ENCODE assay signal across 20 cellular contexts in genomic region chr1:232222614-232223013, GRCh38.
DNase-seq lines count a peak whose midpoint lies in the region; ATAC-seq, FAIRE-seq and TF ChIP-seq lines count a peak whose summit lies in the region.
"Had no signal": no experiment of that assay in that cellular context is flagged by ENCODE, and none has a peak within 500 bp of the region (broad histone marks: within the 10 kb centered on the region; RNA-seq: fewer than 3 reads in every experiment).

No MANE protein-coding gene starts in this region.

- no peak for FAIRE-seq in A549 (lab: Jason Lieb, UNC)
- FAIRE-seq: HTR-8/SVneo had no signal

- POLR2A ChIA-PET in A549 (lab: Yijun Ruan, JAX), result no interaction called here
- POLR2A ChIA-PET in PC-3 (lab: Charles Lee; ENCODE audit: unreplicated experiment), result no interaction called here

- ATAC-seq in A549, result no peak
- no peak for ATAC-seq in PC-3
- ATAC-seq in activated T-helper 17 cell treated with anti-CD3 and anti-CD28 coated beads, Interleukin-2, amount 50 U/mL, for 72 hours (replicated peaks), result peak; percentile 37
- ATAC-seq in GM18520 (IDR thresholded peaks at IDR 0.05; ENCODE audit: unreplicated experiment), result no peak
- ATAC-seq: GM23338 had no signal

- H3K36me3 Mint-ChIP-seq in activated T-helper 17 cell treated with anti-CD3 and anti-CD28 coated beads, Interleukin-2, amount 50 U/mL, for 72 hours (ENCODE audit: low read depth), result no peaks in the 10 kb centered on the region
- no peaks in the 10 kb centered on the region for H3K36me3 Mint-ChIP-seq in type B pancreatic cell

- H3K27ac ChIP-seq in A549 (peak overlapping the region; percentile 59 to 66; a peak in 4 of 6 replicates), PC-3 (ENCODE audit: low read length) (peak overlapping the region; percentile 86), esophagus squamous epithelium (peak overlapping the region in 3 of 4 donors; percentile 47 to 82 (median 80))
- H3K27ac ChIP-seq: C4-2B, KMS-11 had no signal

- CTCF ChIA-PET in A549 (lab: Yijun Ruan, JAX), result interaction anchor here (2.4 kb wide), 1 partner anchor 11 kb away, joined by 6 read pairs; no protein-coding TSS in a partner anchor
- CTCF ChIA-PET in PC-3 (lab: Charles Lee), result no interaction called here

- no peak overlapping the region for H3K4me3 ChIP-seq in A549
- no peak overlapping the region for H3K4me3 ChIP-seq in PC-3 (ENCODE audit: low read length)
- H3K4me3 ChIP-seq in esophagus squamous epithelium, result no peak overlapping the region
- H3K4me3 ChIP-seq: GM23338 had no signal

- no peak for TF ChIP-seq EP300 in A549 (IDR thresholded peaks at IDR 0.05)

- 98% methylated on average over 4 of the region's 4 CpGs for WGBS in A549 (ENCODE audit: missing lambda C conversion rate)
- WGBS in esophagus squamous epithelium, 2 donors, result 97 to 98% methylated on average over 4 of the region's 4 CpGs

- H3K27me3 ChIP-seq in PC-3 (ENCODE audit: low read length), result no peaks in the 10 kb centered on the region
- no peaks in the 10 kb centered on the region for H3K27me3 ChIP-seq in esophagus squamous epithelium

- peaks cover 6% of the 10 kb centered on the region for H3K4me1 Mint-ChIP-seq in activated T-helper 17 cell treated with anti-CD3 and anti-CD28 coated beads, Interleukin-2, amount 50 U/mL, for 72 hours
- peaks cover 30% of the 10 kb centered on the region for H3K4me1 Mint-ChIP-seq in type B pancreatic cell (ENCODE audit: unreplicated experiment)

- H3K27ac Mint-ChIP-seq in activated T-helper 17 cell treated with anti-CD3 and anti-CD28 coated beads, Interleukin-2, amount 50 U/mL, for 72 hours, result no peak overlapping the region
- H3K27ac Mint-ChIP-seq in type B pancreatic cell, result no peak overlapping the region
- H3K27ac Mint-ChIP-seq: GM23338 had no signal

- no peak overlapping the region for H3K4me3 Mint-ChIP-seq in activated T-helper 17 cell treated with anti-CD3 and anti-CD28 coated beads, Interleukin-2, amount 50 U/mL, for 72 hours
- no peak overlapping the region for H3K4me3 Mint-ChIP-seq in type B pancreatic cell
- H3K4me3 Mint-ChIP-seq: GM23338 had no signal

- no peak for TF ChIP-seq CTCF in A549 (IDR thresholded peaks at IDR 0.05)
- TF ChIP-seq CTCF in PC-3 (conservative IDR thresholded peaks at IDR 0.05; ENCODE audit: low read depth, low read length), result no peak
- no peak for TF ChIP-seq CTCF in esophagus squamous epithelium (IDR thresholded peaks at IDR 0.05)
- no peak for TF ChIP-seq CTCF in type B pancreatic cell (conservative IDR thresholded peaks at IDR 0.05)

- no peak for TF ChIP-seq POLR2A in A549 (IDR thresholded peaks at IDR 0.05; ENCODE audit: low read length)
- TF ChIP-seq POLR2A in esophagus squamous epithelium (IDR thresholded peaks at IDR 0.05), result no peak

- H3F3A ChIP-seq in PC-3 (ENCODE audit: low read length, unreplicated experiment), result peaks cover 11% of the 10 kb centered on the region

- H3K9me3 ChIP-seq in A549 (no peaks in the 10 kb centered on the region), PC-3 (ENCODE audit: low read length) (no peaks in the 10 kb centered on the region), esophagus squamous epithelium (no peaks in the 10 kb centered on the region)
- H3K9me3 ChIP-seq: SK-N-SH had no signal

- no peaks in the 10 kb centered on the region for H3K9me3 Mint-ChIP-seq in activated T-helper 17 cell treated with anti-CD3 and anti-CD28 coated beads, Interleukin-2, amount 50 U/mL, for 72 hours
- H3K9me3 Mint-ChIP-seq in type B pancreatic cell, result no peaks in the 10 kb centered on the region

- H3K27me3 Mint-ChIP-seq in activated T-helper 17 cell treated with anti-CD3 and anti-CD28 coated beads, Interleukin-2, amount 50 U/mL, for 72 hours, result no peaks in the 10 kb centered on the region
- peaks cover 4% of the 10 kb centered on the region for H3K27me3 Mint-ChIP-seq in type B pancreatic cell

- no peaks in the 10 kb centered on the region for H4K20me1 ChIP-seq in PC-3 (ENCODE audit: low read length)

- H3K36me3 ChIP-seq in PC-3 (ENCODE audit: low read depth, low read length) (no peaks in the 10 kb centered on the region), esophagus squamous epithelium (no peaks in the 10 kb centered on the region)

- DNase-seq in A549 (ENCODE audit: low read depth in 1 of 2, low spot score in 1 of 2) (no peak), PC-3 (no peak), esophagus squamous epithelium (lab: John Stamatoyannopoulos, UW) (no peak), GM03348 (ENCODE audit: low spot score) (no peak), type B pancreatic cell (ENCODE audit: extremely low spot score, unreplicated experiment) (no peak)
- DNase-seq in activated CD4-positive, alpha-beta T cell treated with anti-CD3 and anti-CD28 coated beads, Interleukin-2, amount 50 U/mL, for 48 hours, result no peak
- DNase-seq: 8988T, DMS53, MV-4-11, NCI-H1694, NCI-H524 treated with DMSO at 0.1 percent for 48 hours, NCI-H82, SIG-M5, SK-N-SH had no signal

- H2AFZ ChIP-seq in PC-3 (ENCODE audit: low read length), result no peak overlapping the region
- H2AFZ ChIP-seq: GM23338 had no signal

- H3K4me1 ChIP-seq in A549, result peaks cover 22% of the 10 kb centered on the region
- H3K4me1 ChIP-seq in PC-3 (ENCODE audit: insufficient read depth, low read length), result peaks cover 56% of the 10 kb centered on the region
- H3K4me1 ChIP-seq in esophagus squamous epithelium, result peaks cover 6 to 60% (median 10%) of the 10 kb centered on the region in 3 donors

- H3K4me2 ChIP-seq in A549 (no peak overlapping the region), PC-3 (ENCODE audit: low read length) (peak overlapping the region; percentile 28)
- H3K4me2 ChIP-seq: GM23338, KMS-11, SK-N-SH had no signal

- no peaks in the 10 kb centered on the region for H3K79me2 ChIP-seq in PC-3 (ENCODE audit: low read length)

- no peaks in the 10 kb centered on the region for H3K9me2 ChIP-seq in PC-3 (replicated peaks; ENCODE audit: low read length)
- H3K9me2 ChIP-seq: SK-N-SH had no signal

- BruUV-seq in PC-3 (replicated peaks; lab: Mats Ljungman, UMichigan), result no TSS peak

- TF ChIP-seq RAD21 in A549 (conservative IDR thresholded peaks at IDR 0.05 in 1 of 2, IDR thresholded peaks at IDR 0.05 in 1 of 2), result no peak

- intact Hi-C loops in PC-3 (cut with micrococcal nuclease), result loop anchor here (1.0 to 2.0 kb wide), 3 partner anchors 58 to 406 kb away; no protein-coding TSS in a partner anchor
- intact Hi-C loops in esophagus squamous epithelium (cut with DNase I), result no loop called here

- H3K9ac ChIP-seq in PC-3 (ENCODE audit: low read length), result peak overlapping the region; percentile 43
- H3K9ac ChIP-seq: KMS-11, SK-N-SH had no signal

TF ChIP-seq in A549, 52 proteins besides CTCF, POLR2A, EP300 and RAD21:
- TF ChIP-seq E2F6 (IDR thresholded peaks at IDR 0.05; ENCODE audit: borderline replicate concordance, low read depth), result no peak
- TF ChIP-seq ZNF302 (CRISPR knock-in tag; IDR thresholded peaks at IDR 0.05), result no peak
- no peak for TF ChIP-seq HES2 (IDR thresholded peaks at IDR 0.05)
- no peak for TF ChIP-seq ZSCAN20 (CRISPR knock-in tag; IDR thresholded peaks at IDR 0.05)
- TF ChIP-seq PBX3 (IDR thresholded peaks at IDR 0.05), result no peak
- no peak for TF ChIP-seq MYC (IDR thresholded peaks at IDR 0.05; ENCODE audit: borderline replicate concordance, low read length)
- no peak for TF ChIP-seq ZFP36 (IDR thresholded peaks at IDR 0.05; ENCODE audit: borderline replicate concordance, partially characterized antibody)
- no peak for TF ChIP-seq BHLHE40 (IDR thresholded peaks at IDR 0.05; ENCODE audit: low read depth, low read length)
- TF ChIP-seq RARB (CRISPR knock-in tag; IDR thresholded peaks at IDR 0.05), result no peak
- no peak for TF ChIP-seq KDM5A (IDR thresholded peaks at IDR 0.05)
- no peak for TF ChIP-seq RCOR1 (IDR thresholded peaks at IDR 0.05; ENCODE audit: low read depth, low read length)
- no peak for TF ChIP-seq FOSL2 (IDR thresholded peaks at IDR 0.05)
- no peak for TF ChIP-seq FOSL2 (CRISPR knock-in tag; IDR thresholded peaks at IDR 0.05)
- TF ChIP-seq RFX5 (IDR thresholded peaks at IDR 0.05), result no peak
- no peak for TF ChIP-seq HEYL (CRISPR knock-in tag; IDR thresholded peaks at IDR 0.05)
- TF ChIP-seq ESRRA (IDR thresholded peaks at IDR 0.05; ENCODE audit: borderline replicate concordance, low read length), result no peak
- TF ChIP-seq ATOH8 (CRISPR knock-in tag; IDR thresholded peaks at IDR 0.05; ENCODE audit: low read depth), result no peak
- TF ChIP-seq HOXB13 (CRISPR knock-in tag; IDR thresholded peaks at IDR 0.05; ENCODE audit: low read depth), result no peak
